In the genomic region with DNA sequence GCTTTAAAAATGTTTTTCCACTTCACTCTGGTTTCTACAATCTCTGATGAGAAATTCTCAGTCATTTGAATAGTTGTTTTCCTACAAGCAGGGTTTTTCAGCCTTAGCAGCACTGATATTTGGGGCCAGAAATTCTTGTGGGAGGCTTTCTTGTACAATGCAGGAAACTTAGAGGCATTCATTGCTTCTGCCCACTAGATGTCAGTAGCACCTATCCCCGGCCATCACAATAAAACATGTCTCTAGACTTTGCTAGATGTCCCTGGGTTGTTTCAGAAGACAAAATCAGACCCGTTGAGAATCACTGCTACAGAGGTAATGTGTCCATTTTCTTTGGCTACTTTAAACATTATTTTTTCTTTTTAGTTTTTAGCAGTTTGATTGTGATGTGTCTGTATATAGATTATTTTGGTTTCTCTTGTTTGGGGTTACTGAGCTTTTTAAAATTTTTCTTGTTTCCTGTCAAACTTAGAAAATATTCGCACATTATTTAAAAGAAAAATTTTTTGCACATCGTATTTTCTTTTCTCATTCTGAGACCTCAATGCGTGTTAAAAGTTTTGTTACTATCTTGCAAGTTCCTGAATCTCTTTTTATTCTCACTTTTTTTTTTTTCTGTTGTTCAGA, we compare ENCODE assay signal across 9 cellular contexts.
A peak's percentile ranks its signal among the peaks of the same experiment; 100 is the strongest.
DNase-seq lines count a peak whose midpoint lies in the region; ATAC-seq, FAIRE-seq and TF ChIP-seq lines count a peak whose summit lies in the region.
"Had no signal": no experiment of that assay in that cellular context is flagged by ENCODE, and none has a peak within 500 bp of the region (broad histone marks: within the 10 kb centered on the region; RNA-seq: fewer than 3 reads in every experiment).

No MANE protein-coding gene starts in this region.

- H3K36me3 ChIP-seq in bronchial epithelial cell (ENCODE audit: control insufficient read depth, insufficient read depth, low read length) (no peaks in the 10 kb centered on the region), HepG2 (replicated peaks in 1 of 2; ENCODE audit: control insufficient read depth in 1 of 2, insufficient read depth in 2 of 2, low read length in 2 of 2) (no peaks in the 10 kb centered on the region)
- H3K36me3 ChIP-seq: upper lobe of left lung had no signal

- H3K27me3 ChIP-seq in bronchial epithelial cell (ENCODE audit: control insufficient read depth, insufficient read depth, low read length) (no peaks in the 10 kb centered on the region), HepG2 (ENCODE audit: control insufficient read depth in 1 of 2, insufficient read depth in 2 of 2, low read length in 2 of 2) (no peaks in the 10 kb centered on the region)
- H3K27me3 ChIP-seq: upper lobe of left lung had no signal

- no peaks in the 10 kb centered on the region for H3K9me3 Mint-ChIP-seq in activated CD4-positive, alpha-beta T cell treated with anti-CD3 and anti-CD28 coated beads, Interleukin-2, amount 10 ng/mL, durations not matched to agents 24 days and 14 days

- H3K9ac ChIP-seq in HepG2 (ENCODE audit: insufficient read depth, low read depth, low read length) = no peak overlapping the region

- 32% methylated on average over 5 of the region's 5 CpGs for WGBS in HepG2 (ENCODE audit: low lambda C conversion rate)

- FAIRE-seq in bronchial epithelial cell (lab: Jason Lieb, UNC) (no peak), HepG2 (lab: Jason Lieb, UNC) (peak; percentile 71)

- intact Hi-C loops in activated CD4-positive, alpha-beta T cell treated with anti-CD3 and anti-CD28 coated beads, Interleukin-2, amount 10 ng/mL, durations not matched to agents 24 days and 14 days (cut with micrococcal nuclease) = no loop called here
- intact Hi-C loops in HepG2 (cut with micrococcal nuclease; ENCODE audit: unreplicated experiment) = loop anchor here (2.0 kb wide), 1 partner anchor 44 kb away; no protein-coding TSS in a partner anchor

- no peaks in the 10 kb centered on the region for H3K79me2 ChIP-seq in HepG2 (ENCODE audit: insufficient read depth, low read length)

- H3K4me3 ChIP-seq in bronchial epithelial cell (ENCODE audit: low read depth, low read length) (no peak overlapping the region), HepG2 (replicated peaks in 1 of 3; ENCODE audit: insufficient read depth in 1 of 3, low read depth in 2 of 3, low read length in 3 of 3) (no peak overlapping the region)
- H3K4me3 ChIP-seq: upper lobe of left lung had no signal

- no peaks in the 10 kb centered on the region for H4K20me1 ChIP-seq in HepG2 (ENCODE audit: insufficient read depth, low read length)

- no peak for TF ChIP-seq POLR2A in HepG2 (IDR thresholded peaks at IDR 0.05; ENCODE audit: insufficient read depth in 1 of 2, low read depth in 2 of 2, low read length in 2 of 2)

- TF ChIP-seq EP300 in HepG2 (IDR thresholded peaks at IDR 0.05; ENCODE audit: low read depth in 2 of 2, low read length in 2 of 2) = no peak
- TF ChIP-seq EP300 in HepG2 (CRISPR knock-in tag; IDR thresholded peaks at IDR 0.05; ENCODE audit: borderline replicate concordance) = no peak

- TF ChIP-seq CTCF in GM20000 (IDR thresholded peaks at IDR 0.05; ENCODE audit: extremely low read depth, missing control alignments) = peak; percentile 71
- TF ChIP-seq CTCF in bronchial epithelial cell (IDR thresholded peaks at IDR 0.05; ENCODE audit: insufficient read depth, low read length, severe bottlenecking) = peak; percentile 80
- TF ChIP-seq CTCF in HepG2 (CRISPR knock-in tag; IDR thresholded peaks at IDR 0.05) = peak; percentile 67

- ATAC-seq in HG03439 (IDR thresholded peaks at IDR 0.05; ENCODE audit: unreplicated experiment) = peak; percentile 94
- peak; percentile 92 for ATAC-seq in HepG2

- no peaks in the 10 kb centered on the region for H3K27me3 Mint-ChIP-seq in activated CD4-positive, alpha-beta T cell treated with anti-CD3 and anti-CD28 coated beads, Interleukin-2, amount 10 ng/mL, durations not matched to agents 24 days and 14 days

- no peaks in the 10 kb centered on the region for H3K36me3 Mint-ChIP-seq in activated CD4-positive, alpha-beta T cell treated with anti-CD3 and anti-CD28 coated beads, Interleukin-2, amount 10 ng/mL, durations not matched to agents 24 days and 14 days (ENCODE audit: low read depth)

- H3K4me1 Mint-ChIP-seq in activated CD4-positive, alpha-beta T cell treated with anti-CD3 and anti-CD28 coated beads, Interleukin-2, amount 10 ng/mL, durations not matched to agents 24 days and 14 days = no peaks in the 10 kb centered on the region

- CTCF ChIA-PET in HepG2 (lab: Yijun Ruan, JAX; ENCODE audit: low intra/inter-chr PET ratio, low total read pairs) = no interaction called here

- H3K4me2 ChIP-seq in HepG2 (ENCODE audit: low read depth, low read length) = no peak overlapping the region

- H3K27ac Mint-ChIP-seq in activated CD4-positive, alpha-beta T cell treated with anti-CD3 and anti-CD28 coated beads, Interleukin-2, amount 10 ng/mL, durations not matched to agents 24 days and 14 days = no peak overlapping the region

- in situ Hi-C loops in HepG2 (cut with HindIII; ENCODE audit: extremely low pct_ligation_motif_present, low pct_unique_long_range_greater_than_20kb) = no loop called here

- no peak overlapping the region for H3K27ac ChIP-seq in HepG2 (ENCODE audit: extremely low read length, insufficient read depth, low read length)
- H3K27ac ChIP-seq: upper lobe of left lung had no signal

- no peak overlapping the region for H3K4me3 Mint-ChIP-seq in activated CD4-positive, alpha-beta T cell treated with anti-CD3 and anti-CD28 coated beads, Interleukin-2, amount 10 ng/mL, durations not matched to agents 24 days and 14 days

- no peak overlapping the region for H2AFZ ChIP-seq in HepG2 (ENCODE audit: low read length)

- POLR2A ChIA-PET in HepG2 (lab: Yijun Ruan, JAX) = no interaction called here

- H3K9me3 ChIP-seq in HepG2 (ENCODE audit: low read length) = no peaks in the 10 kb centered on the region
- H3K9me3 ChIP-seq: upper lobe of left lung had no signal

- H3K4me1 ChIP-seq in HepG2 (ENCODE audit: insufficient read depth, low read length) = no peaks in the 10 kb centered on the region
- H3K4me1 ChIP-seq: upper lobe of left lung had no signal

- no TSS peak for BruUV-seq in HepG2 (replicated peaks; lab: Mats Ljungman, UMichigan)

- DNase-seq in activated CD4-positive, alpha-beta T cell treated with anti-CD3 and anti-CD28 coated beads, Interleukin-2, amount 10 ng/mL, durations not matched to agents 24 days and 14 days = peak; percentile 63
- DNase-seq in activated CD4-positive, alpha-beta T cell treated with anti-CD3 and anti-CD28 coated beads, Interleukin-2, amount 50 U/mL, for 4 hours = no peak
- peak; percentile 36 for DNase-seq in GM20000 (ENCODE audit: low spot score)
- peak; percentile 39 for DNase-seq in NCI-H526 treated with DMSO at 0.1 percent for 48 hours (lab: John Stamatoyannopoulos, UW)
- DNase-seq in bronchial epithelial cell (ENCODE audit: low read depth) = peak; percentile 55
- DNase-seq in HepG2 (ENCODE audit: low spot score) = peak; percentile 37
- no peak for DNase-seq in stimulated activated CD4-positive, alpha-beta T cell treated with anti-CD3 and anti-CD28 coated beads, Interleukin-4, amount 100 ng/mL, for 24 hours
- DNase-seq: upper lobe of left lung had no signal

- no peak for TF ChIP-seq RAD21 in HepG2 (CRISPR knock-in tag; IDR thresholded peaks at IDR 0.05)

TF ChIP-seq in HepG2, 621 proteins besides CTCF, POLR2A, EP300 and RAD21:
- TF ChIP-seq NR2F2 (IDR thresholded peaks at IDR 0.05; ENCODE audit: borderline replicate concordance, low read depth) (no peak), GPN1 (CRISPR knock-in tag; IDR thresholded peaks at IDR 0.05; ENCODE audit: borderline replicate concordance) (no peak), STAG1 (CRISPR knock-in tag; IDR thresholded peaks at IDR 0.05) (peak; percentile 34)
- TF ChIP-seq, protein P1, sequence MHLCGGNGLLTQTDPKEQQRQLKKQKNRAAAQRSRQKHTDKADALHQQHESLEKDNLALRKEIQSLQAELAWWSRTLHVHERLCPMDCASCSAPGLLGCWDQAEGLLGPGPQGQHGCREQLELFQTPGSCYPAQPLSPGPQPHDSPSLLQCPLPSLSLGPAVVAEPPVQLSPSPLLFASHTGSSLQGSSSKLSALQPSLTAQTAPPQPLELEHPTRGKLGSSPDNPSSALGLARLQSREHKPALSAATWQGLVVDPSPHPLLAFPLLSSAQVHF (CRISPR knock-in tag; IDR thresholded peaks at IDR 0.05) = no peak
TF ChIP-seq in HepG2: peak in this region for 1.

Comparison
In these comparisons a context has a peak if more than half of its experiments do, and no peak if none do; other contexts are left out.
1. DNase-seq: peak in activated CD4-positive, alpha-beta T cell treated with anti-CD3 and anti-CD28 coated beads, Interleukin-2, amount 10 ng/mL, durations not matched to agents 24 days and 14 days (single experiment), GM20000 (single experiment), NCI-H526 treated with DMSO at 0.1 percent for 48 hours (single experiment), bronchial epithelial cell (single experiment) and HepG2 (single experiment); none in activated CD4-positive, alpha-beta T cell treated with anti-CD3 and anti-CD28 coated beads, Interleukin-2, amount 50 U/mL, for 4 hours (0 of 2) and stimulated activated CD4-positive, alpha-beta T cell treated with anti-CD3 and anti-CD28 coated beads, Interleukin-4, amount 100 ng/mL, for 24 hours (single experiment).
2. Peak in every context shown above with its lines, with median percentiles within 50 percentile points of each other: CTCF ChIP-seq.